ENCODE assay signal across 1 cellular context in the genomic region with DNA sequence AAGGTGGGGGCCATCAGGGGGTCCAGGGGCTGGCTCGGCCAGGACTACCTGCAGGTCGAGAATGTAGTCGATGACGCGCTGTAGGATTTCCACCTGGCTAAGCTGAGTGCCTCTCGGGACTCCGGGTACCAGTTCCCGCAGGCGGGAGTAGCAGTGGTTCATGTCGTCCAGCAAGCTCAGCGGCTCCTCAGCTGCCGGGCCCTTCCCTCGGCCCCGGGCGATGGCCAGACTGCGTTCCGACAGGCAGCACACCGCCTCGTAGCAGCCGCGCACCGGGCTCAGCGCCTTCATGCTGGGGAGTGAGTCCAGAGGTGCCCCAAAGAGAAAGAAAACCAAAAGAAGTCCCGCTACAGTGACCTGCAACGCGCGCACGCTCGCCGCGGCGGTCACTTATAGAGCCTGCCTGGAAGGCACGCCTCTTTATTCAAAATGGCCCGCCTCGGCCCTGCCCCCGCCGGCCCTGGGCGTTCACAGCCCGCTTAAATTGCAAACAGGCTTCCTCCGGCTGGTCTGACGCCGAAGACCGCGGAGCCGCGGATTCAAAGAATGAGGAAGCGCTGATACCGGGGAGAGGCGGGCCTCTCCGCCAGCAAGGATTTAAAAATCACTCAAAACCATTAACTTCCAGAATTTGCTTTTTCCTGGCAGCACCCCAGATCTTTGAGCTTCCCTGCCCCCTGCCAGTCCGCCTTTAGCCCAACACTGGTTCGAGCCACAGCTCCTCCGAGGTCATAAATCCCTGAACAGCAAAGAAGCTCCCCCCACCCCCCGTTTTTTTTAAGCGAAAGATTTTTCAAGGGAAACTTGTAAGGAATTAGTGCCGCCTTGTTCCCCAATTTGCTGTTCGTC.
TF ChIP-seq lines count a peak whose summit lies in the region.

A gene with protein sequence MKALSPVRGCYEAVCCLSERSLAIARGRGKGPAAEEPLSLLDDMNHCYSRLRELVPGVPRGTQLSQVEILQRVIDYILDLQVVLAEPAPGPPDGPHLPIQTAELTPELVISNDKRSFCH (minus strand): TSS at position 366 of the 849 bp plus-strand sequence. CDS start 75 bp downstream, at position 291.

TF ChIP-seq in K562, 482 proteins besides CTCF, POLR2A, EP300 and RAD21 (continued from another document and continues in another):
- TF ChIP-seq, protein P1, sequence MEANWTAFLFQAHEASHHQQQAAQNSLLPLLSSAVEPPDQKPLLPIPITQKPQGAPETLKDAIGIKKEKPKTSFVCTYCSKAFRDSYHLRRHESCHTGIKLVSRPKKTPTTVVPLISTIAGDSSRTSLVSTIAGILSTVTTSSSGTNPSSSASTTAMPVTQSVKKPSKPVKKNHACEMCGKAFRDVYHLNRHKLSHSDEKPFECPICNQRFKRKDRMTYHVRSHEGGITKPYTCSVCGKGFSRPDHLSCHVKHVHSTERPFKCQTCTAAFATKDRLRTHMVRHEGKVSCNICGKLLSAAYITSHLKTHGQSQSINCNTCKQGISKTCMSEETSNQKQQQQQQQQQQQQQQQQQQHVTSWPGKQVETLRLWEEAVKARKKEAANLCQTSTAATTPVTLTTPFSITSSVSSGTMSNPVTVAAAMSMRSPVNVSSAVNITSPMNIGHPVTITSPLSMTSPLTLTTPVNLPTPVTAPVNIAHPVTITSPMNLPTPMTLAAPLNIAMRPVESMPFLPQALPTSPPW (CRISPR knock-in tag; IDR thresholded peaks at IDR 0.05): peak; percentile 80
- TF ChIP-seq, protein P2, sequence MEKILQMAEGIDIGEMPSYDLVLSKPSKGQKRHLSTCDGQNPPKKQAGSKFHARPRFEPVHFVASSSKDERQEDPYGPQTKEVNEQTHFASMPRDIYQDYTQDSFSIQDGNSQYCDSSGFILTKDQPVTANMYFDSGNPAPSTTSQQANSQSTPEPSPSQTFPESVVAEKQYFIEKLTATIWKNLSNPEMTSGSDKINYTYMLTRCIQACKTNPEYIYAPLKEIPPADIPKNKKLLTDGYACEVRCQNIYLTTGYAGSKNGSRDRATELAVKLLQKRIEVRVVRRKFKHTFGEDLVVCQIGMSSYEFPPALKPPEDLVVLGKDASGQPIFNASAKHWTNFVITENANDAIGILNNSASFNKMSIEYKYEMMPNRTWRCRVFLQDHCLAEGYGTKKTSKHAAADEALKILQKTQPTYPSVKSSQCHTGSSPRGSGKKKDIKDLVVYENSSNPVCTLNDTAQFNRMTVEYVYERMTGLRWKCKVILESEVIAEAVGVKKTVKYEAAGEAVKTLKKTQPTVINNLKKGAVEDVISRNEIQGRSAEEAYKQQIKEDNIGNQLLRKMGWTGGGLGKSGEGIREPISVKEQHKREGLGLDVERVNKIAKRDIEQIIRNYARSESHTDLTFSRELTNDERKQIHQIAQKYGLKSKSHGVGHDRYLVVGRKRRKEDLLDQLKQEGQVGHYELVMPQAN (IDR thresholded peaks at IDR 0.05; ENCODE audit: borderline replicate concordance): peak; percentile 67; the same call in 1 of the 2 replicates
- TF ChIP-seq, protein P3, sequence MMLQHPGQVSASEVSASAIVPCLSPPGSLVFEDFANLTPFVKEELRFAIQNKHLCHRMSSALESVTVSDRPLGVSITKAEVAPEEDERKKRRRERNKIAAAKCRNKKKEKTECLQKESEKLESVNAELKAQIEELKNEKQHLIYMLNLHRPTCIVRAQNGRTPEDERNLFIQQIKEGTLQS (IDR thresholded peaks at IDR 0.05): peak; percentile 16
- TF ChIP-seq, protein P3 (CRISPR knock-in tag; conservative IDR thresholded peaks at IDR 0.05): peak; percentile 70; the same call in 1 of the 2 replicates
- TF ChIP-seq, protein P4, sequence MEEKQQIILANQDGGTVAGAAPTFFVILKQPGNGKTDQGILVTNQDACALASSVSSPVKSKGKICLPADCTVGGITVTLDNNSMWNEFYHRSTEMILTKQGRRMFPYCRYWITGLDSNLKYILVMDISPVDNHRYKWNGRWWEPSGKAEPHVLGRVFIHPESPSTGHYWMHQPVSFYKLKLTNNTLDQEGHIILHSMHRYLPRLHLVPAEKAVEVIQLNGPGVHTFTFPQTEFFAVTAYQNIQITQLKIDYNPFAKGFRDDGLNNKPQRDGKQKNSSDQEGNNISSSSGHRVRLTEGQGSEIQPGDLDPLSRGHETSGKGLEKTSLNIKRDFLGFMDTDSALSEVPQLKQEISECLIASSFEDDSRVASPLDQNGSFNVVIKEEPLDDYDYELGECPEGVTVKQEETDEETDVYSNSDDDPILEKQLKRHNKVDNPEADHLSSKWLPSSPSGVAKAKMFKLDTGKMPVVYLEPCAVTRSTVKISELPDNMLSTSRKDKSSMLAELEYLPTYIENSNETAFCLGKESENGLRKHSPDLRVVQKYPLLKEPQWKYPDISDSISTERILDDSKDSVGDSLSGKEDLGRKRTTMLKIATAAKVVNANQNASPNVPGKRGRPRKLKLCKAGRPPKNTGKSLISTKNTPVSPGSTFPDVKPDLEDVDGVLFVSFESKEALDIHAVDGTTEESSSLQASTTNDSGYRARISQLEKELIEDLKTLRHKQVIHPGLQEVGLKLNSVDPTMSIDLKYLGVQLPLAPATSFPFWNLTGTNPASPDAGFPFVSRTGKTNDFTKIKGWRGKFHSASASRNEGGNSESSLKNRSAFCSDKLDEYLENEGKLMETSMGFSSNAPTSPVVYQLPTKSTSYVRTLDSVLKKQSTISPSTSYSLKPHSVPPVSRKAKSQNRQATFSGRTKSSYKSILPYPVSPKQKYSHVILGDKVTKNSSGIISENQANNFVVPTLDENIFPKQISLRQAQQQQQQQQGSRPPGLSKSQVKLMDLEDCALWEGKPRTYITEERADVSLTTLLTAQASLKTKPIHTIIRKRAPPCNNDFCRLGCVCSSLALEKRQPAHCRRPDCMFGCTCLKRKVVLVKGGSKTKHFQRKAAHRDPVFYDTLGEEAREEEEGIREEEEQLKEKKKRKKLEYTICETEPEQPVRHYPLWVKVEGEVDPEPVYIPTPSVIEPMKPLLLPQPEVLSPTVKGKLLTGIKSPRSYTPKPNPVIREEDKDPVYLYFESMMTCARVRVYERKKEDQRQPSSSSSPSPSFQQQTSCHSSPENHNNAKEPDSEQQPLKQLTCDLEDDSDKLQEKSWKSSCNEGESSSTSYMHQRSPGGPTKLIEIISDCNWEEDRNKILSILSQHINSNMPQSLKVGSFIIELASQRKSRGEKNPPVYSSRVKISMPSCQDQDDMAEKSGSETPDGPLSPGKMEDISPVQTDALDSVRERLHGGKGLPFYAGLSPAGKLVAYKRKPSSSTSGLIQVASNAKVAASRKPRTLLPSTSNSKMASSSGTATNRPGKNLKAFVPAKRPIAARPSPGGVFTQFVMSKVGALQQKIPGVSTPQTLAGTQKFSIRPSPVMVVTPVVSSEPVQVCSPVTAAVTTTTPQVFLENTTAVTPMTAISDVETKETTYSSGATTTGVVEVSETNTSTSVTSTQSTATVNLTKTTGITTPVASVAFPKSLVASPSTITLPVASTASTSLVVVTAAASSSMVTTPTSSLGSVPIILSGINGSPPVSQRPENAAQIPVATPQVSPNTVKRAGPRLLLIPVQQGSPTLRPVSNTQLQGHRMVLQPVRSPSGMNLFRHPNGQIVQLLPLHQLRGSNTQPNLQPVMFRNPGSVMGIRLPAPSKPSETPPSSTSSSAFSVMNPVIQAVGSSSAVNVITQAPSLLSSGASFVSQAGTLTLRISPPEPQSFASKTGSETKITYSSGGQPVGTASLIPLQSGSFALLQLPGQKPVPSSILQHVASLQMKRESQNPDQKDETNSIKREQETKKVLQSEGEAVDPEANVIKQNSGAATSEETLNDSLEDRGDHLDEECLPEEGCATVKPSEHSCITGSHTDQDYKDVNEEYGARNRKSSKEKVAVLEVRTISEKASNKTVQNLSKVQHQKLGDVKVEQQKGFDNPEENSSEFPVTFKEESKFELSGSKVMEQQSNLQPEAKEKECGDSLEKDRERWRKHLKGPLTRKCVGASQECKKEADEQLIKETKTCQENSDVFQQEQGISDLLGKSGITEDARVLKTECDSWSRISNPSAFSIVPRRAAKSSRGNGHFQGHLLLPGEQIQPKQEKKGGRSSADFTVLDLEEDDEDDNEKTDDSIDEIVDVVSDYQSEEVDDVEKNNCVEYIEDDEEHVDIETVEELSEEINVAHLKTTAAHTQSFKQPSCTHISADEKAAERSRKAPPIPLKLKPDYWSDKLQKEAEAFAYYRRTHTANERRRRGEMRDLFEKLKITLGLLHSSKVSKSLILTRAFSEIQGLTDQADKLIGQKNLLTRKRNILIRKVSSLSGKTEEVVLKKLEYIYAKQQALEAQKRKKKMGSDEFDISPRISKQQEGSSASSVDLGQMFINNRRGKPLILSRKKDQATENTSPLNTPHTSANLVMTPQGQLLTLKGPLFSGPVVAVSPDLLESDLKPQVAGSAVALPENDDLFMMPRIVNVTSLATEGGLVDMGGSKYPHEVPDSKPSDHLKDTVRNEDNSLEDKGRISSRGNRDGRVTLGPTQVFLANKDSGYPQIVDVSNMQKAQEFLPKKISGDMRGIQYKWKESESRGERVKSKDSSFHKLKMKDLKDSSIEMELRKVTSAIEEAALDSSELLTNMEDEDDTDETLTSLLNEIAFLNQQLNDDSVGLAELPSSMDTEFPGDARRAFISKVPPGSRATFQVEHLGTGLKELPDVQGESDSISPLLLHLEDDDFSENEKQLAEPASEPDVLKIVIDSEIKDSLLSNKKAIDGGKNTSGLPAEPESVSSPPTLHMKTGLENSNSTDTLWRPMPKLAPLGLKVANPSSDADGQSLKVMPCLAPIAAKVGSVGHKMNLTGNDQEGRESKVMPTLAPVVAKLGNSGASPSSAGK (IDR thresholded peaks at IDR 0.05): peak; percentile 55; the same call in 1 of the 2 replicates
- TF ChIP-seq SOX6 (IDR thresholded peaks at IDR 0.05) (peak; percentile 23; the same call in 1 of the 2 replicates), TEAD1 (CRISPR knock-in tag; IDR thresholded peaks at IDR 0.05) (peak; percentile 68 to 83; a peak in 3 of 4 replicates), SMARCE1 (IDR thresholded peaks at IDR 0.05) (0 out of 2 replicates have a peak, but pooled peaks have one; percentile 59), ZNF324 (CRISPR knock-in tag; IDR thresholded peaks at IDR 0.05) (no peak), ZNF253 (CRISPR knock-in tag; conservative IDR thresholded peaks at IDR 0.05) (no peak), RFX1 (IDR thresholded peaks at IDR 0.05) (no peak), NR1H2 (CRISPR knock-in tag; IDR thresholded peaks at IDR 0.05) (no peak), ZNF354B (CRISPR knock-in tag; IDR thresholded peaks at IDR 0.05) (no peak), POLR2H (tag; IDR thresholded peaks at IDR 0.05; ENCODE audit: low read depth) (peak; percentile 97), KDM1A (IDR thresholded peaks at IDR 0.05) (peak; percentile 99; a peak in 3 of 4 replicates), BCOR (IDR thresholded peaks at IDR 0.05) (peak; percentile 8; the same call in 1 of the 2 replicates), ZBTB8A (IDR thresholded peaks at IDR 0.05; ENCODE audit: partially characterized antibody) (no peak), SIN3B (IDR thresholded peaks at IDR 0.05; ENCODE audit: low read depth) (no peak), GABPB1 (CRISPR knock-in tag; IDR thresholded peaks at IDR 0.05) (no peak), SPI1 (IDR thresholded peaks at IDR 0.05; ENCODE audit: borderline replicate concordance, low read depth, low read length) (peak; percentile 99), KDM5B (IDR thresholded peaks at IDR 0.05; ENCODE audit: insufficient replicate concordance, low read depth, low read length) (peak; percentile 99), SUPT5H (IDR thresholded peaks at IDR 0.05) (peak; percentile 96), SMAD3 (CRISPR knock-in tag; conservative IDR thresholded peaks at IDR 0.05) (no peak)
- TF ChIP-seq, protein P5, sequence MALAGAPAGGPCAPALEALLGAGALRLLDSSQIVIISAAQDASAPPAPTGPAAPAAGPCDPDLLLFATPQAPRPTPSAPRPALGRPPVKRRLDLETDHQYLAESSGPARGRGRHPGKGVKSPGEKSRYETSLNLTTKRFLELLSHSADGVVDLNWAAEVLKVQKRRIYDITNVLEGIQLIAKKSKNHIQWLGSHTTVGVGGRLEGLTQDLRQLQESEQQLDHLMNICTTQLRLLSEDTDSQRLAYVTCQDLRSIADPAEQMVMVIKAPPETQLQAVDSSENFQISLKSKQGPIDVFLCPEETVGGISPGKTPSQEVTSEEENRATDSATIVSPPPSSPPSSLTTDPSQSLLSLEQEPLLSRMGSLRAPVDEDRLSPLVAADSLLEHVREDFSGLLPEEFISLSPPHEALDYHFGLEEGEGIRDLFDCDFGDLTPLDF (CRISPR knock-in tag; IDR thresholded peaks at IDR 0.05): peak; percentile 91
- TF ChIP-seq, protein P6, sequence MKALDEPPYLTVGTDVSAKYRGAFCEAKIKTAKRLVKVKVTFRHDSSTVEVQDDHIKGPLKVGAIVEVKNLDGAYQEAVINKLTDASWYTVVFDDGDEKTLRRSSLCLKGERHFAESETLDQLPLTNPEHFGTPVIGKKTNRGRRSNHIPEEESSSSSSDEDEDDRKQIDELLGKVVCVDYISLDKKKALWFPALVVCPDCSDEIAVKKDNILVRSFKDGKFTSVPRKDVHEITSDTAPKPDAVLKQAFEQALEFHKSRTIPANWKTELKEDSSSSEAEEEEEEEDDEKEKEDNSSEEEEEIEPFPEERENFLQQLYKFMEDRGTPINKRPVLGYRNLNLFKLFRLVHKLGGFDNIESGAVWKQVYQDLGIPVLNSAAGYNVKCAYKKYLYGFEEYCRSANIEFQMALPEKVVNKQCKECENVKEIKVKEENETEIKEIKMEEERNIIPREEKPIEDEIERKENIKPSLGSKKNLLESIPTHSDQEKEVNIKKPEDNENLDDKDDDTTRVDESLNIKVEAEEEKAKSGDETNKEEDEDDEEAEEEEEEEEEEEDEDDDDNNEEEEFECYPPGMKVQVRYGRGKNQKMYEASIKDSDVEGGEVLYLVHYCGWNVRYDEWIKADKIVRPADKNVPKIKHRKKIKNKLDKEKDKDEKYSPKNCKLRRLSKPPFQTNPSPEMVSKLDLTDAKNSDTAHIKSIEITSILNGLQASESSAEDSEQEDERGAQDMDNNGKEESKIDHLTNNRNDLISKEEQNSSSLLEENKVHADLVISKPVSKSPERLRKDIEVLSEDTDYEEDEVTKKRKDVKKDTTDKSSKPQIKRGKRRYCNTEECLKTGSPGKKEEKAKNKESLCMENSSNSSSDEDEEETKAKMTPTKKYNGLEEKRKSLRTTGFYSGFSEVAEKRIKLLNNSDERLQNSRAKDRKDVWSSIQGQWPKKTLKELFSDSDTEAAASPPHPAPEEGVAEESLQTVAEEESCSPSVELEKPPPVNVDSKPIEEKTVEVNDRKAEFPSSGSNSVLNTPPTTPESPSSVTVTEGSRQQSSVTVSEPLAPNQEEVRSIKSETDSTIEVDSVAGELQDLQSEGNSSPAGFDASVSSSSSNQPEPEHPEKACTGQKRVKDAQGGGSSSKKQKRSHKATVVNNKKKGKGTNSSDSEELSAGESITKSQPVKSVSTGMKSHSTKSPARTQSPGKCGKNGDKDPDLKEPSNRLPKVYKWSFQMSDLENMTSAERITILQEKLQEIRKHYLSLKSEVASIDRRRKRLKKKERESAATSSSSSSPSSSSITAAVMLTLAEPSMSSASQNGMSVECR (CRISPR knock-in tag; IDR thresholded peaks at IDR 0.05): peak; percentile 52
